ENCODE assay signal across 1 cellular context in genomic region chr4:10094841-10095240, GRCh38.
TF ChIP-seq lines count a peak whose summit lies in the region.

No MANE protein-coding gene starts in this region.

TF ChIP-seq in IMR-90, 13 proteins besides CTCF, POLR2A, EP300 and RAD21:
- no peak for TF ChIP-seq MAZ (IDR thresholded peaks at IDR 0.05; ENCODE audit: borderline replicate concordance, low read depth, low read length)
- TF ChIP-seq, protein P1, sequence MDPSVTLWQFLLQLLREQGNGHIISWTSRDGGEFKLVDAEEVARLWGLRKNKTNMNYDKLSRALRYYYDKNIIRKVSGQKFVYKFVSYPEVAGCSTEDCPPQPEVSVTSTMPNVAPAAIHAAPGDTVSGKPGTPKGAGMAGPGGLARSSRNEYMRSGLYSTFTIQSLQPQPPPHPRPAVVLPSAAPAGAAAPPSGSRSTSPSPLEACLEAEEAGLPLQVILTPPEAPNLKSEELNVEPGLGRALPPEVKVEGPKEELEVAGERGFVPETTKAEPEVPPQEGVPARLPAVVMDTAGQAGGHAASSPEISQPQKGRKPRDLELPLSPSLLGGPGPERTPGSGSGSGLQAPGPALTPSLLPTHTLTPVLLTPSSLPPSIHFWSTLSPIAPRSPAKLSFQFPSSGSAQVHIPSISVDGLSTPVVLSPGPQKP (IDR thresholded peaks at IDR 0.05; ENCODE audit: borderline replicate concordance, low read depth, low read length): no peak
- TF ChIP-seq CEBPB (IDR thresholded peaks at IDR 0.05; ENCODE audit: low read depth, low read length): no peak
- no peak for TF ChIP-seq NFE2L2 (IDR thresholded peaks at IDR 0.05; ENCODE audit: low read depth, low read length)
- TF ChIP-seq MXI1 (IDR thresholded peaks at IDR 0.05; ENCODE audit: borderline replicate concordance, low read depth, low read length): no peak
- TF ChIP-seq, protein P2, sequence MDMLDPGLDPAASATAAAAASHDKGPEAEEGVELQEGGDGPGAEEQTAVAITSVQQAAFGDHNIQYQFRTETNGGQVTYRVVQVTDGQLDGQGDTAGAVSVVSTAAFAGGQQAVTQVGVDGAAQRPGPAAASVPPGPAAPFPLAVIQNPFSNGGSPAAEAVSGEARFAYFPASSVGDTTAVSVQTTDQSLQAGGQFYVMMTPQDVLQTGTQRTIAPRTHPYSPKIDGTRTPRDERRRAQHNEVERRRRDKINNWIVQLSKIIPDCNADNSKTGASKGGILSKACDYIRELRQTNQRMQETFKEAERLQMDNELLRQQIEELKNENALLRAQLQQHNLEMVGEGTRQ (IDR thresholded peaks at IDR 0.05; ENCODE audit: low read depth, low read length): no peak
- no peak for TF ChIP-seq FOS (IDR thresholded peaks at IDR 0.05; ENCODE audit: low read depth, low read length)
- no peak for TF ChIP-seq RFX5 (IDR thresholded peaks at IDR 0.05; ENCODE audit: low read depth, low read length)
- TF ChIP-seq SMC3 (IDR thresholded peaks at IDR 0.05; ENCODE audit: low read depth, low read length): no peak
- TF ChIP-seq CHD1 (IDR thresholded peaks at IDR 0.05; ENCODE audit: low read depth, low read length): no peak
- no peak for TF ChIP-seq BHLHE40 (IDR thresholded peaks at IDR 0.05; ENCODE audit: low read depth, low read length)
- TF ChIP-seq MAFK (IDR thresholded peaks at IDR 0.05; ENCODE audit: low read depth, low read length): no peak
- TF ChIP-seq RCOR1 (IDR thresholded peaks at IDR 0.05; ENCODE audit: insufficient replicate concordance, low read length): no peak
